Comparison of ENCODE assay signal across 8 cellular contexts in genomic region chr11:73350908-73351636, GRCh38. TPM values are rescaled to one million over a fixed set of nuclear protein-coding genes. Genes with fewer than 3 reads are reported as not detected.
DNase-seq lines count a peak whose midpoint lies in the region; ATAC-seq and TF ChIP-seq lines count a peak whose summit lies in the region.

No MANE protein-coding gene starts in this region.

- DNase-seq in GM12864 (ENCODE audit: low read depth) (peak; percentile 25), NCI-H1417 (lab: John Stamatoyannopoulos, UW) (peak; percentile 38 to 81 (median 66)), T-helper 2 cell (peak in 4 of 5 experiments; percentile 36 to 81 (median 54)), ascending aorta (ENCODE audit: low spot score in 2 of 2) (peak in 1 of 2 donors; percentile 84), hepatocyte (ENCODE audit: low spot score) (peak; percentile 78), smooth muscle cell (lab: John Stamatoyannopoulos, UW; ENCODE audit: unreplicated experiment) (no peak)

- no peak overlapping the region for H3K9ac ChIP-seq in smooth muscle cell (ENCODE audit: low read depth)

- H3K9me2 ChIP-seq in hepatocyte (replicated peaks; ENCODE audit: insufficient read depth) = no peaks in the 10 kb centered on the region

- H2AFZ ChIP-seq in hepatocyte = no peak overlapping the region
- H2AFZ ChIP-seq in smooth muscle cell (ENCODE audit: low read depth) = no peak overlapping the region

- H3K4me1 ChIP-seq in ascending aorta (peaks cover 3 to 9% of the 10 kb centered on the region in 2 donors), hepatocyte (ENCODE audit: insufficient read depth) (no peaks in the 10 kb centered on the region), smooth muscle cell (ENCODE audit: low read depth) (no peaks in the 10 kb centered on the region)

- peak overlapping the region; percentile 54 to 69 for H3K27ac ChIP-seq in ascending aorta
- no peak overlapping the region for H3K27ac ChIP-seq in hepatocyte
- H3K27ac ChIP-seq in smooth muscle cell (ENCODE audit: low read depth) = no peak overlapping the region

- no peaks in the 10 kb centered on the region for H3F3A ChIP-seq in smooth muscle cell (ENCODE audit: low read depth)

- no peaks in the 10 kb centered on the region for H3K9me3 ChIP-seq in ascending aorta
- no peaks in the 10 kb centered on the region for H3K9me3 ChIP-seq in hepatocyte (ENCODE audit: low read depth)
- H3K9me3 ChIP-seq in smooth muscle cell (replicated peaks; ENCODE audit: low read depth) = no peaks in the 10 kb centered on the region

- ATAC-seq in HG03354 (IDR thresholded peaks at IDR 0.05; ENCODE audit: poor library complexity, severe bottlenecking, unreplicated experiment) (no peak), GM21390 (IDR thresholded peaks at IDR 0.05; ENCODE audit: unreplicated experiment) (no peak)

- WGBS in hepatocyte (ENCODE audit: low lambda C conversion rate, missing lambda C conversion rate) = 26% methylated on average over 16 of the region's 16 CpGs
- 29% methylated on average over 16 of the region's 16 CpGs for whole genome bisulfite sequencing in smooth muscle cell (ENCODE audit: low lambda C conversion rate)

- H3K4me3 ChIP-seq in GM12864 (ENCODE audit: low read depth, low read length) = no peak overlapping the region
- no peak overlapping the region for H3K4me3 ChIP-seq in ascending aorta
- H3K4me3 ChIP-seq in hepatocyte = no peak overlapping the region
- no peak overlapping the region for H3K4me3 ChIP-seq in smooth muscle cell

- H4K20me1 ChIP-seq in hepatocyte (ENCODE audit: insufficient read depth, poor library complexity, severe bottlenecking) (peaks cover 10% of the 10 kb centered on the region), smooth muscle cell (ENCODE audit: low read depth) (peaks cover 77% of the 10 kb centered on the region)

- peaks cover 48 to 59% of the 10 kb centered on the region in 2 donors for H3K36me3 ChIP-seq in ascending aorta
- H3K36me3 ChIP-seq in hepatocyte (replicated peaks; ENCODE audit: insufficient read depth, low read depth) = no peaks in the 10 kb centered on the region
- H3K36me3 ChIP-seq in smooth muscle cell (ENCODE audit: low read depth) = no peaks in the 10 kb centered on the region

- H3K4me2 ChIP-seq in hepatocyte (no peak overlapping the region), smooth muscle cell (no peak overlapping the region)

- TF ChIP-seq CTCF in GM12864 (IDR thresholded peaks at IDR 0.05; ENCODE audit: low read depth, low read length, missing control alignments) (peak; percentile 89), ascending aorta (IDR thresholded peaks at IDR 0.05) (peak; percentile 86 to 97 (median 96)), hepatocyte (IDR thresholded peaks at IDR 0.05; ENCODE audit: poor library complexity) (peak; percentile 96), smooth muscle cell (IDR thresholded peaks at IDR 0.05; ENCODE audit: borderline replicate concordance, insufficient read depth, poor library complexity, severe bottlenecking) (peak; percentile 99)

- no peaks in the 10 kb centered on the region for H3K27me3 ChIP-seq in ascending aorta
- no peaks in the 10 kb centered on the region for H3K27me3 ChIP-seq in hepatocyte
- no peaks in the 10 kb centered on the region for H3K27me3 ChIP-seq in smooth muscle cell (ENCODE audit: low read depth)

- H3K79me2 ChIP-seq in hepatocyte = peaks cover 10% of the 10 kb centered on the region
- H3K79me2 ChIP-seq in smooth muscle cell (ENCODE audit: low read depth) = peaks cover 13% of the 10 kb centered on the region

- intact Hi-C loops in ascending aorta (cut with DNase I) = loop anchor here (1.0 to 2.0 kb wide), 2 partner anchors 42 to 310 kb away; no protein-coding TSS in a partner anchor

RNA-seq across cellular contexts. Expression of gene RELT, which starts 25.1 kb away (rescaled TPM):
- total RNA-seq in ascending aorta (25.7 TPM), hepatocyte (2.3 and 3.4 TPM in 2 replicates), smooth muscle cell (4.3 and 4.8 TPM in 2 replicates)
- polyA plus RNA-seq in hepatocyte (1.6 and 2.7 TPM in 2 replicates), smooth muscle cell (5.5 and 9.4 TPM in 2 replicates)

RNA-seq across cellular contexts. Expression of gene ARHGEF17, which starts 43.0 kb away (rescaled TPM):
- total RNA-seq in ascending aorta (193 TPM), hepatocyte (26.6 and 35.6 TPM in 2 replicates), smooth muscle cell (18.0 and 18.5 TPM in 2 replicates)
- polyA plus RNA-seq in hepatocyte (30.2 and 36.2 TPM in 2 replicates), smooth muscle cell (27.4 and 27.8 TPM in 2 replicates)

Comparison
In these comparisons a context has a peak if more than half of its experiments do, and no peak if none do; other contexts are left out.
1. H3K27ac ChIP-seq: peak in ascending aorta (2 of 2); none in hepatocyte (single experiment) and smooth muscle cell (single experiment).
2. Peak in every context shown above with its lines, with median percentiles within 50 percentile points of each other: CTCF ChIP-seq.